Comparison of ENCODE assay signal across 22 cellular contexts in the genomic region with DNA sequence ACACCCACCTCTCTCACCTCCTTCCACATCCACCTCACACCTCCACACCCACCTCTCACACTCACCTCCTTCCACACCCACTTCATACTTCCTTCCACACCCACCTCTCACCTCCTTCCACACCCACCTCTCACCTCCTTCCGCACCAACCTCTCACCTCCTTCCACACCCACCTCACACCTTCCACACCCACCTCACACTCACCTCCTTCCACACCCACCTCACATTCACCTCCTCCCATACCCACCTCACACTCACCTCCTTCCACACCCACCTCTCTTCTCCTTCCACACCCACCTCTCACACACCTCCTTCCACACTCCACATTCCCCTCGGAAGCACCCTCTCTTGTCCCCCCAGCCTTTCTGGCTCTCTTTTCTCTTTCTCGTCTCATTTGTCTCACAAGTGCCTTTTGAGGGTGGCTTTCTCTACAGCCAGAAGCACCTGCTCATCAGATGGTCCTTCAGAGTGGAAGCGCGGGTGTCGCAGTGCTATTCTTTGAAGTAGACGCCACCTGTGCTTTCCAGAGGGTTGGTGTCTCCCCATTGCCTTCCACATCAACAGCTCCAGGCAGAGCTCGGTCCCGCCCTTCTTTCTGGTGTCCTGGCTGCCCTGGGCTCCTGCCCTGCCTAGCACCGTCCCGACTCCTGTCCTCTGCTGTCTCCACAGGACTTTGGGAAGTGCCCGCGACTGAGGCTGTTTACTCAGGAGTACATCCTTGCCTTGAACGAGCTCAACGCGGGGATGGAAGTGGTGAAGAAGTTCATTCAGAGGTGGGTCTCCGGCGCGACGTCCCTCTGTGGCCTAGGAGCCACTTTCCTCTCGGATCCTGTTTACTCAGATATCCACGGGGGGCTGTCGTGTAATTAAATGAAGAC.
A peak's percentile ranks its signal among the peaks of the same experiment; 100 is the strongest.
DNase-seq lines count a peak whose midpoint lies in the region; ATAC-seq and TF ChIP-seq lines count a peak whose summit lies in the region.
"Had no signal": no experiment of that assay in that cellular context is flagged by ENCODE, and none has a peak within 500 bp of the region (broad histone marks: within the 10 kb centered on the region; RNA-seq: fewer than 3 reads in every experiment).

No MANE protein-coding gene starts in this region.

- no peak for TF ChIP-seq POLR2A in GM18505 (IDR thresholded peaks at IDR 0.05; ENCODE audit: borderline replicate concordance, extremely low read depth, insufficient read depth, insufficient read length)

- H3K27ac ChIP-seq in CD4-positive, alpha-beta memory T cell (ENCODE audit: low read depth, low read length), result no peak overlapping the region
- no peak overlapping the region for H3K27ac ChIP-seq in WERI-Rb-1
- H3K27ac ChIP-seq: lower lobe of right lung, psoas muscle, tibial nerve, VCaP had no signal

- H3K27me3 Mint-ChIP-seq in CD4-positive, alpha-beta memory T cell, result no peaks in the 10 kb centered on the region
- H3K27me3 Mint-ChIP-seq in memory B cell, result no peaks in the 10 kb centered on the region
- H3K27me3 Mint-ChIP-seq: naive thymus-derived CD8-positive, alpha-beta T cell had no signal

- peaks cover 0 to 7% (median under 1%) of the 10 kb centered on the region in 4 donors for H3K4me1 Mint-ChIP-seq in CD4-positive, alpha-beta memory T cell
- peaks cover 4% of the 10 kb centered on the region for H3K4me1 Mint-ChIP-seq in memory B cell

- POLR2A ChIA-PET in CD4-positive, alpha-beta memory T cell (lab: Charles Lee; ENCODE audit: partially characterized antibody), result no interaction called here

- H3K9me3 ChIP-seq in CD4-positive, alpha-beta memory T cell (ENCODE audit: control insufficient read depth in 1 of 2, low read length in 2 of 2), result no peaks in the 10 kb centered on the region
- no peaks in the 10 kb centered on the region for H3K9me3 ChIP-seq in WERI-Rb-1 (ENCODE audit: severe bottlenecking)
- H3K9me3 ChIP-seq: BE2C, lower lobe of right lung, psoas muscle, tibial nerve had no signal

- TF ChIP-seq CTCF in WERI-Rb-1 (IDR thresholded peaks at IDR 0.05; ENCODE audit: low read depth, low read length), result no peak

- peaks cover 49 to 51% of the 10 kb centered on the region in 2 donors for H3K36me3 Mint-ChIP-seq in CD4-positive, alpha-beta memory T cell
- H3K36me3 Mint-ChIP-seq in memory B cell, result peaks cover 40% of the 10 kb centered on the region

- peak overlapping the region; percentile 11 to 89 (median 75) for H3K27ac Mint-ChIP-seq in CD4-positive, alpha-beta memory T cell
- peak overlapping the region; percentile 80 for H3K27ac Mint-ChIP-seq in memory B cell
- H3K27ac Mint-ChIP-seq: GM23338 had no signal

- no peaks in the 10 kb centered on the region for H3K27me3 ChIP-seq in CD4-positive, alpha-beta memory T cell (ENCODE audit: insufficient read depth, low read length)
- H3K27me3 ChIP-seq in WERI-Rb-1 (ENCODE audit: insufficient read depth, low read depth, severe bottlenecking), result no peaks in the 10 kb centered on the region
- H3K27me3 ChIP-seq: BE2C, cardiac muscle cell, tibial nerve had no signal

- intact Hi-C loops in CD4-positive, alpha-beta memory T cell (cut with micrococcal nuclease), result no loop called here
- intact Hi-C loops in left ventricle myocardium superior (cut with micrococcal nuclease), result no loop called here

- no peak overlapping the region for H3K4me3 Mint-ChIP-seq in CD4-positive, alpha-beta memory T cell
- no peak overlapping the region for H3K4me3 Mint-ChIP-seq in memory B cell
- H3K4me3 Mint-ChIP-seq: GM23338; naive thymus-derived CD8-positive, alpha-beta T cell had no signal

- H3K4me1 ChIP-seq in CD4-positive, alpha-beta memory T cell (ENCODE audit: insufficient read depth, low read length), result no peaks in the 10 kb centered on the region
- H3K4me1 ChIP-seq: BE2C, lower lobe of right lung, psoas muscle had no signal

- DNase-seq in NCI-H1417 (lab: John Stamatoyannopoulos, UW) (peak in 2 of 3 experiments; percentile 32 to 78), NCI-H1417 treated with DMSO at 0.1 percent for 48 hours (lab: John Stamatoyannopoulos, UW) (no peak), NCI-H345 (lab: John Stamatoyannopoulos, UW) (peak; percentile 93), memory B cell (ENCODE audit: low spot score in 2 of 2) (no peak), WERI-Rb-1 (no peak), left ventricle myocardium superior (no peak)
- DNase-seq in CD4-positive, alpha-beta memory T cell, result no peak
- DNase-seq: 8988T; activated CD8-positive, alpha-beta memory T cell treated with anti-CD3 and anti-CD28 coated beads, Interleukin-2, amount 50 U/mL, for 48 hours; BE2C; head of caudate nucleus; lower lobe of right lung; naive thymus-derived CD8-positive, alpha-beta T cell; NCI-H446 treated with DMSO at 0.1 percent for 48 hours had no signal

- H3K4me3 ChIP-seq in CD4-positive, alpha-beta memory T cell (ENCODE audit: low read length in 2 of 2), result no peak overlapping the region
- H3K4me3 ChIP-seq in WERI-Rb-1 (ENCODE audit: low read depth, low read length), result no peak overlapping the region
- H3K4me3 ChIP-seq: cardiac muscle cell, GM23338, lower lobe of right lung, psoas muscle, smooth muscle cell, tibial nerve had no signal

- CTCF ChIA-PET in CD4-positive, alpha-beta memory T cell (lab: Charles Lee; ENCODE audit: partially characterized antibody), result no interaction called here

- ATAC-seq in memory B cell (ENCODE audit: low read depth), result no peak
- no peak for ATAC-seq in left ventricle myocardium superior
- ATAC-seq in GM18505 (IDR thresholded peaks at IDR 0.05; ENCODE audit: unreplicated experiment), result no peak
- ATAC-seq: GM23338; lower lobe of right lung; naive thymus-derived CD8-positive, alpha-beta T cell; psoas muscle; Right ventricle myocardium inferior had no signal

- peaks cover 16% of the 10 kb centered on the region for H3K36me3 ChIP-seq in CD4-positive, alpha-beta memory T cell (ENCODE audit: insufficient read depth, low read length)
- H3K36me3 ChIP-seq in WERI-Rb-1, result no peaks in the 10 kb centered on the region
- H3K36me3 ChIP-seq: BE2C had no signal

- peaks cover 0 to 5% (median 0%) of the 10 kb centered on the region in 8 donors for H3K9me3 Mint-ChIP-seq in CD4-positive, alpha-beta memory T cell
- no peaks in the 10 kb centered on the region for H3K9me3 Mint-ChIP-seq in memory B cell
- H3K9me3 Mint-ChIP-seq: GM23338 had no signal

Comparison
In these comparisons a context has a peak if more than half of its experiments do, and no peak if none do; other contexts are left out.
1. DNase-seq: peak in NCI-H1417 (2 of 3) and NCI-H345 (single experiment); none in NCI-H1417 treated with DMSO at 0.1 percent for 48 hours (single experiment), CD4-positive, alpha-beta memory T cell (0 of 5), memory B cell (0 of 2), WERI-Rb-1 (single experiment) and left ventricle myocardium superior (single experiment).